8 cellular contexts compared by ENCODE assay signal in the genomic region with DNA sequence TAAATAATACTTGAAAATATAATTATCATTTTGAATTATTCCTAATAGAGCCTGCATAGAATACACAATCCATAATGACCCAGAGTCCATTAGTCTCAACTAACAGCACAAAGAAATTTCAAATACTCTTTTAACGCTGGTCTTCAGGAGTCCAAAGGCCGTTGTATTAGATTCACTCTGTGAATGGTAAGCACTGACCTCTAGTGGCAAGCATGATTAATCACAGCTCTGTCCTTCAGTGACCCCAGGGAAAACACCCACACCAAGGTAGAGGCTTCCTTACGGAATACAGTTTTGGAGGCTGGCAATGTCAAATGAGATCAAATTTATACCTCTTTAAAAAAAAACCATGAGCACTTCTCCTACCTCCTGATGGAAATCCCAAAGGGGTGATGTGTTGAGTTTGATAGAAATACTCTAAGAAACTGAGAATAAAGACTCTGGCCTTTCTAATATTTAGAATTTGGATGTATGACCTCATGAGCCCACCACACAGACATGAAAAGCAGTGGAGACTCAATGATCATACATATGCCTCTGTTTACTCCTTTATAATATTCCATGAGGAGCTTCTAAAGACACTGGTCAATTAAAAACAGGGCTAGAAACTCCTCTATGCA.
DNase-seq lines count a peak whose midpoint lies in the region; ATAC-seq, FAIRE-seq and TF ChIP-seq lines count a peak whose summit lies in the region.

No MANE protein-coding gene starts in this region.

- H4K20me1 ChIP-seq in MM.1S (ENCODE audit: insufficient read depth, low read length), result no peaks in the 10 kb centered on the region

- no peaks in the 10 kb centered on the region for H3K36me3 ChIP-seq in MM.1S (replicated peaks; ENCODE audit: insufficient read depth, low read length)

- peak; percentile 98 for ATAC-seq in HG02610 (IDR thresholded peaks at IDR 0.05; ENCODE audit: unreplicated experiment)

- FAIRE-seq in TTC549 (lab: Jason Lieb, UNC), result peak; percentile 32

- no peaks in the 10 kb centered on the region for H3F3A ChIP-seq in MM.1S (ENCODE audit: insufficient read depth, low read length)

- TF ChIP-seq CTCF in GM13976 (IDR thresholded peaks at IDR 0.05; ENCODE audit: borderline replicate concordance, control extremely low read depth, extremely low read depth, insufficient read depth, missing control alignments), result peak; percentile 77
- TF ChIP-seq CTCF in MM.1S (IDR thresholded peaks at IDR 0.05; ENCODE audit: low read length), result peak; percentile 78

- H3K4me1 ChIP-seq in MM.1S (ENCODE audit: low read length), result no peaks in the 10 kb centered on the region

- no peaks in the 10 kb centered on the region for H3K27me3 ChIP-seq in MM.1S (replicated peaks; ENCODE audit: insufficient read depth, low read length)

- H3K4me2 ChIP-seq in MM.1S (ENCODE audit: low read depth, low read length), result no peak overlapping the region

- in situ Hi-C loops in GM13976 (cut with MboI; ENCODE audit: low sequenced_read_pairs, unreplicated experiment), result loop anchor here (25.0 kb wide), 1 partner anchor 821 kb away; a partner anchor contains a TSS

- no peak overlapping the region for H3K9ac ChIP-seq in MM.1S (ENCODE audit: low read length)

- no peak overlapping the region for H2AFZ ChIP-seq in MM.1S (ENCODE audit: low read length)

- no peak overlapping the region for H3K27ac ChIP-seq in MM.1S (ENCODE audit: low read length)

- H3K9me3 ChIP-seq in MM.1S (replicated peaks; ENCODE audit: insufficient read depth, low read length), result no peaks in the 10 kb centered on the region

- no peaks in the 10 kb centered on the region for H3K9me2 ChIP-seq in MM.1S (replicated peaks; ENCODE audit: insufficient read depth, low read length)

- no peaks in the 10 kb centered on the region for H3K79me2 ChIP-seq in MM.1S (ENCODE audit: low read length)

- DNase-seq in Ammon's horn (ENCODE audit: low spot score) (peak; percentile 66), GM13976 (ENCODE audit: low spot score) (peak; percentile 11), MM.1S (peak; percentile 67), germinal center (ENCODE audit: low spot score) (peak; percentile 2), pons (ENCODE audit: low spot score) (peak; percentile 67)
- DNase-seq in activated CD4-positive, CD25-positive, alpha-beta regulatory T cell treated with anti-CD3 and anti-CD28 coated beads, Interleukin-2, amount 50 U/mL, for 72 hours, result no peak

- no peak overlapping the region for H3K4me3 ChIP-seq in MM.1S (ENCODE audit: low read length)
